In genomic region chr6:146287691-146288369, GRCh38 we compare ENCODE assay signal across 21 cellular contexts.
A peak's percentile ranks its signal among the peaks of the same experiment; 100 is the strongest.
DNase-seq lines count a peak whose midpoint lies in the region; ATAC-seq and TF ChIP-seq lines count a peak whose summit lies in the region.
"Had no signal": no experiment of that assay in that cellular context is flagged by ENCODE, and none has a peak within 500 bp of the region (broad histone marks: within the 10 kb centered on the region; RNA-seq: fewer than 3 reads in every experiment).

No MANE protein-coding gene starts in this region.

- H3K4me3 Mint-ChIP-seq in Calu3 (ENCODE audit: low read depth, unreplicated experiment): no peak overlapping the region
- H3K4me3 Mint-ChIP-seq: activated CD4-positive, alpha-beta T cell treated with anti-CD3 and anti-CD28 coated beads, Interleukin-2, amount 10 ng/mL, durations not matched to agents 7 days and 5 days; activated CD8-positive, alpha-beta memory T cell treated with anti-CD3 and anti-CD28 coated beads, Interleukin-2, amount 10 ng/mL, durations not matched to agents 7 days and 5 days; activated naive CD4-positive, alpha-beta T cell treated with anti-CD3 and anti-CD28 coated beads, Interleukin-2, amount 50 U/mL, for 24 hours; CD4-positive, alpha-beta T cell had no signal

- in situ Hi-C loops in brain microvascular endothelial cell (cut with HindIII; ENCODE audit: low pct_ligation_motif_present, low sequenced_read_pairs): no loop called here

- no peaks in the 10 kb centered on the region for H3K36me3 ChIP-seq in brain microvascular endothelial cell (replicated peaks)
- H3K36me3 ChIP-seq in heart left ventricle: no peaks in the 10 kb centered on the region
- no peaks in the 10 kb centered on the region for H3K36me3 ChIP-seq in SJCRH30
- no peaks in the 10 kb centered on the region for H3K36me3 ChIP-seq in hepatocyte (replicated peaks; ENCODE audit: insufficient read depth, low read depth)
- H3K36me3 ChIP-seq: ascending aorta had no signal

- H3K9me2 ChIP-seq in hepatocyte (replicated peaks; ENCODE audit: insufficient read depth): no peaks in the 10 kb centered on the region

- WGBS in heart left ventricle, 4 donors: 81 to 87% (median 84%) methylated on average over 1 of the region's 1 CpG
- WGBS in hepatocyte (ENCODE audit: low lambda C conversion rate, missing lambda C conversion rate): 97% methylated on average over 1 of the region's 1 CpG

- H3K4me1 Mint-ChIP-seq in Calu3 (ENCODE audit: low read depth, unreplicated experiment): peaks cover 13% of the 10 kb centered on the region
- H3K4me1 Mint-ChIP-seq: activated CD4-positive, alpha-beta T cell treated with anti-CD3 and anti-CD28 coated beads, Interleukin-2, amount 10 ng/mL, durations not matched to agents 7 days and 5 days; activated CD8-positive, alpha-beta memory T cell treated with anti-CD3 and anti-CD28 coated beads, Interleukin-2, amount 10 ng/mL, durations not matched to agents 7 days and 5 days; activated naive CD4-positive, alpha-beta T cell treated with anti-CD3 and anti-CD28 coated beads, Interleukin-2, amount 50 U/mL, for 24 hours had no signal

- no peak overlapping the region for H3K4me2 ChIP-seq in hepatocyte

- H3K27ac ChIP-seq in brain microvascular endothelial cell: no peak overlapping the region
- no peak overlapping the region for H3K27ac ChIP-seq in heart left ventricle
- no peak overlapping the region for H3K27ac ChIP-seq in SJCRH30
- no peak overlapping the region for H3K27ac ChIP-seq in hepatocyte
- H3K27ac ChIP-seq: ascending aorta, foreskin keratinocyte, VCaP had no signal

- intact Hi-C loops in Calu3 (cut with micrococcal nuclease; ENCODE audit: unreplicated experiment) (no loop called here), heart left ventricle (cut with DNase I) (no loop called here)

- H3K4me3 ChIP-seq in brain microvascular endothelial cell (ENCODE audit: low read depth, low read length) (no peak overlapping the region), foreskin fibroblast (ENCODE audit: low read depth in 1 of 2, low read length in 2 of 2) (no peak overlapping the region), heart left ventricle (no peak overlapping the region), SJCRH30 (no peak overlapping the region), hepatocyte (no peak overlapping the region)
- H3K4me3 ChIP-seq: ascending aorta, lung had no signal

- DNase-seq in Calu3 (no peak), MV-4-11 (lab: John Stamatoyannopoulos, UW) (peak; percentile 61), brain microvascular endothelial cell (peak; percentile 7), foreskin fibroblast (peak; percentile 51 to 70), AG08396 (ENCODE audit: low spot score) (no peak), heart left ventricle (no peak), SJCRH30 (no peak), hepatocyte (ENCODE audit: low spot score) (no peak)
- DNase-seq: activated CD4-positive, alpha-beta T cell treated with anti-CD3 and anti-CD28 coated beads, Interleukin-2, amount 10 ng/mL, durations not matched to agents 7 days and 5 days; activated CD8-positive, alpha-beta memory T cell treated with anti-CD3 and anti-CD28 coated beads, Interleukin-2, amount 10 ng/mL, durations not matched to agents 7 days and 5 days; CD4-positive, alpha-beta T cell; DMS153; foreskin keratinocyte; Kasumi-1; NCI-H524; substantia nigra had no signal

- H3K9me3 ChIP-seq in heart left ventricle: peaks cover 0 to 5% (median 0%) of the 10 kb centered on the region in 12 donors
- H3K9me3 ChIP-seq in SJCRH30 (replicated peaks): no peaks in the 10 kb centered on the region
- no peaks in the 10 kb centered on the region for H3K9me3 ChIP-seq in hepatocyte (ENCODE audit: low read depth)
- H3K9me3 ChIP-seq: ascending aorta had no signal

- no peaks in the 10 kb centered on the region for H3K27me3 ChIP-seq in brain microvascular endothelial cell (replicated peaks)
- no peaks in the 10 kb centered on the region for H3K27me3 ChIP-seq in heart left ventricle
- no peaks in the 10 kb centered on the region for H3K27me3 ChIP-seq in SJCRH30
- no peaks in the 10 kb centered on the region for H3K27me3 ChIP-seq in hepatocyte
- H3K27me3 ChIP-seq: ascending aorta, foreskin keratinocyte had no signal

- H3K9me3 Mint-ChIP-seq in Calu3 (ENCODE audit: low read depth, unreplicated experiment): no peaks in the 10 kb centered on the region
- H3K9me3 Mint-ChIP-seq: activated CD4-positive, alpha-beta T cell treated with anti-CD3 and anti-CD28 coated beads, Interleukin-2, amount 10 ng/mL, durations not matched to agents 7 days and 5 days; CD4-positive, alpha-beta T cell had no signal

- no peak for ATAC-seq in heart left ventricle
- ATAC-seq: activated CD8-positive, alpha-beta memory T cell treated with anti-CD3 and anti-CD28 coated beads, Interleukin-2, amount 10 ng/mL, durations not matched to agents 7 days and 5 days; foreskin keratinocyte; sciatic nerve had no signal

- H3K27ac Mint-ChIP-seq in Calu3 (ENCODE audit: unreplicated experiment): peak overlapping the region; percentile 37
- H3K27ac Mint-ChIP-seq: activated CD4-positive, alpha-beta T cell treated with anti-CD3 and anti-CD28 coated beads, Interleukin-2, amount 10 ng/mL, durations not matched to agents 7 days and 5 days; activated CD8-positive, alpha-beta memory T cell treated with anti-CD3 and anti-CD28 coated beads, Interleukin-2, amount 10 ng/mL, durations not matched to agents 7 days and 5 days; activated naive CD4-positive, alpha-beta T cell treated with anti-CD3 and anti-CD28 coated beads, Interleukin-2, amount 50 U/mL, for 24 hours; CD4-positive, alpha-beta T cell had no signal

- no TSS peak for BruUV-seq in Calu3 (replicated peaks; lab: Mats Ljungman, UMichigan)

- peaks cover 0 to 21% (median 8%) of the 10 kb centered on the region in 12 donors for H3K4me1 ChIP-seq in heart left ventricle
- H3K4me1 ChIP-seq in SJCRH30: no peaks in the 10 kb centered on the region
- H3K4me1 ChIP-seq in hepatocyte (ENCODE audit: insufficient read depth): no peaks in the 10 kb centered on the region
- H3K4me1 ChIP-seq: ascending aorta, foreskin keratinocyte had no signal

- H3K79me2 ChIP-seq in hepatocyte: no peaks in the 10 kb centered on the region

- TF ChIP-seq CTCF in Calu3 (IDR thresholded peaks at IDR 0.05; ENCODE audit: unreplicated experiment) (no peak), brain microvascular endothelial cell (IDR thresholded peaks at IDR 0.05; ENCODE audit: low read depth, low read length, missing control alignments) (no peak), foreskin fibroblast (IDR thresholded peaks at IDR 0.05; ENCODE audit: low read depth, low read length) (no peak), heart left ventricle (IDR thresholded peaks at IDR 0.05) (no peak), hepatocyte (IDR thresholded peaks at IDR 0.05; ENCODE audit: poor library complexity) (no peak)

- no peak for TF ChIP-seq POLR2A in heart left ventricle (IDR thresholded peaks at IDR 0.05)

- H4K20me1 ChIP-seq in hepatocyte (ENCODE audit: insufficient read depth, poor library complexity, severe bottlenecking): no peaks in the 10 kb centered on the region

- H3K36me3 Mint-ChIP-seq in Calu3 (ENCODE audit: insufficient read depth, unreplicated experiment): no peaks in the 10 kb centered on the region
- H3K36me3 Mint-ChIP-seq: activated CD8-positive, alpha-beta memory T cell treated with anti-CD3 and anti-CD28 coated beads, Interleukin-2, amount 10 ng/mL, durations not matched to agents 7 days and 5 days; activated naive CD4-positive, alpha-beta T cell treated with anti-CD3 and anti-CD28 coated beads, Interleukin-2, amount 50 U/mL, for 24 hours had no signal

- H2AFZ ChIP-seq in hepatocyte: no peak overlapping the region

- no peaks in the 10 kb centered on the region for H3K27me3 Mint-ChIP-seq in Calu3 (ENCODE audit: unreplicated experiment)
- H3K27me3 Mint-ChIP-seq: activated CD8-positive, alpha-beta memory T cell treated with anti-CD3 and anti-CD28 coated beads, Interleukin-2, amount 10 ng/mL, durations not matched to agents 7 days and 5 days; activated naive CD4-positive, alpha-beta T cell treated with anti-CD3 and anti-CD28 coated beads, Interleukin-2, amount 50 U/mL, for 24 hours; CD4-positive, alpha-beta T cell had no signal

- CTCF ChIA-PET in Calu3 (lab: Charles Lee): no interaction called here

Comparison
In these comparisons a context has a peak if more than half of its experiments do, and no peak if none do; other contexts are left out.
1. DNase-seq: peak in MV-4-11 (single experiment), brain microvascular endothelial cell (single experiment) and foreskin fibroblast (2 of 2); none in Calu3 (single experiment), AG08396 (single experiment), heart left ventricle (0 of 5), SJCRH30 (0 of 2) and hepatocyte (single experiment).